In genomic region chr3:14920536-14920935, GRCh38 we compare ENCODE assay signal across 10 cellular contexts. TPM values are rescaled to one million over a fixed set of nuclear protein-coding genes. Genes with fewer than 3 reads are reported as not detected.
DNase-seq lines count a peak whose midpoint lies in the region; ATAC-seq and TF ChIP-seq lines count a peak whose summit lies in the region.
"Had no signal": no experiment of that assay in that cellular context is flagged by ENCODE, and none has a peak within 500 bp of the region (broad histone marks: within the 10 kb centered on the region; RNA-seq: fewer than 3 reads in every experiment).

No MANE protein-coding gene starts in this region.

- intact Hi-C loops in spleen (cut with DNase I; ENCODE audit: low total_unique reads) = loop anchor here (5.0 kb wide), 1 partner anchor 248 kb away; no protein-coding TSS in a partner anchor

- H3K36me3 ChIP-seq in DND-41 (ENCODE audit: insufficient read depth, low read length) = no peaks in the 10 kb centered on the region
- H3K36me3 ChIP-seq in GM23338 (ENCODE audit: insufficient read depth) = no peaks in the 10 kb centered on the region
- H3K36me3 ChIP-seq in spleen = peaks cover 0 to 54% (median 11%) of the 10 kb centered on the region in 6 donors

- H3K4me1 Mint-ChIP-seq in GM23338 = peaks cover 4% of the 10 kb centered on the region; the same call in 2 of the 3 replicates

- ATAC-seq in DND-41 (ENCODE audit: insufficient read depth, low read depth) (peak; percentile 38), GM23338 (peak; percentile 15; the same call in 2 of the 3 replicates), GM18868 (IDR thresholded peaks at IDR 0.05; ENCODE audit: unreplicated experiment) (no peak)

- H3K27me3 Mint-ChIP-seq in GM23338 (ENCODE audit: insufficient read depth, low read depth, poor library complexity) = peaks cover 15% of the 10 kb centered on the region

- H3K4me2 ChIP-seq in DND-41 (ENCODE audit: insufficient read depth, low read length) = no peak overlapping the region
- H3K4me2 ChIP-seq in GM23338 = no peak overlapping the region

- no peaks in the 10 kb centered on the region for H3K9me3 ChIP-seq in DND-41 (ENCODE audit: insufficient read depth, low read length, severe bottlenecking)
- H3K9me3 ChIP-seq in spleen = no peaks in the 10 kb centered on the region
- H3K9me3 ChIP-seq: Peyer's patch had no signal

- H3K79me2 ChIP-seq in DND-41 (ENCODE audit: insufficient read depth, low read length) = no peaks in the 10 kb centered on the region
- no peaks in the 10 kb centered on the region for H3K79me2 ChIP-seq in GM23338 (replicated peaks; ENCODE audit: insufficient read depth)

- H3K4me3 ChIP-seq in DND-41 (ENCODE audit: low read depth in 1 of 2, low read length in 2 of 2) (no peak overlapping the region), GM23338 (no peak overlapping the region), spleen (no peak overlapping the region)
- H3K4me3 ChIP-seq: Peyer's patch had no signal

- H3K27me3 ChIP-seq in DND-41 (ENCODE audit: insufficient read depth, low read length, poor library complexity) (no peaks in the 10 kb centered on the region), GM23338 (ENCODE audit: insufficient read depth) (no peaks in the 10 kb centered on the region), spleen (replicated peaks in 1 of 7) (no peaks in the 10 kb centered on the region)
- H3K27me3 ChIP-seq: Peyer's patch had no signal

- H2AFZ ChIP-seq in DND-41 (ENCODE audit: low read depth, low read length) = peak overlapping the region; percentile 37; the same call in 1 of the 2 replicates
- H2AFZ ChIP-seq in GM23338 = 0 out of 2 replicates have a peak overlapping the region, but pooled peaks have one; percentile 28

- H3K27ac ChIP-seq in DND-41 (ENCODE audit: low read length) (peak overlapping the region; percentile 25; the same call in 1 of the 2 replicates), GM23338 (ENCODE audit: low read depth) (no peak overlapping the region), spleen (peak overlapping the region in 2 of 8 donors; percentile 12 to 43)
- H3K27ac ChIP-seq: Peyer's patch had no signal

- TF ChIP-seq POLR2A in spleen (IDR thresholded peaks at IDR 0.05) = no peak

- 89 to 94% (median 92%) methylated on average over 5 of the region's 5 CpGs for WGBS in spleen, 5 donors

- peak overlapping the region; percentile 0; the same call in 1 of the 2 replicates for H3K9ac ChIP-seq in DND-41 (ENCODE audit: low read depth, low read length)

- H3F3A ChIP-seq in GM23338 (replicated peaks; ENCODE audit: low read depth) = no peaks in the 10 kb centered on the region

- peaks cover 13% of the 10 kb centered on the region for H3K4me1 ChIP-seq in DND-41 (ENCODE audit: insufficient read depth, low read length)
- H3K4me1 ChIP-seq in GM23338 (ENCODE audit: insufficient read depth) = no peaks in the 10 kb centered on the region
- peaks cover 6 to 17% (median 11%) of the 10 kb centered on the region in 6 donors for H3K4me1 ChIP-seq in spleen
- H3K4me1 ChIP-seq: Peyer's patch had no signal

- TF ChIP-seq CTCF in DND-41 (IDR thresholded peaks at IDR 0.05; ENCODE audit: borderline replicate concordance, extremely low read depth, low read length, poor library complexity, severe bottlenecking) (no peak), GM23338 (conservative IDR thresholded peaks at IDR 0.05; ENCODE audit: low read depth in 2 of 2) (peak in 1 of 2 experiments; percentile 4; a peak in 1 of 4 replicates), spleen (IDR thresholded peaks at IDR 0.05 in 8 of 11, conservative IDR thresholded peaks at IDR 0.05 in 3 of 11) (no peak)

- DNase-seq in DND-41 (no peak), GM23338 (ENCODE audit: low spot score) (no peak), RKO (ENCODE audit: low spot score) (peak; percentile 9), spleen (peak; percentile 51), hypothalamus (lab: John Stamatoyannopoulos, UW) (no peak)
- DNase-seq in activated CD4-positive, CD25-positive, alpha-beta regulatory T cell treated with anti-CD3 and anti-CD28 coated beads, Interleukin-2, amount 50 U/mL, for 72 hours = no peak
- DNase-seq: NCI-H1417 treated with DMSO at 0.1 percent for 48 hours, NCI-H187 treated with DMSO at 0.1 percent for 48 hours had no signal

- no peak overlapping the region for H3K27ac Mint-ChIP-seq in GM23338

- no peaks in the 10 kb centered on the region for H3K36me3 Mint-ChIP-seq in GM23338 (ENCODE audit: low read depth)

- no peaks in the 10 kb centered on the region for H3K9me2 ChIP-seq in GM23338 (ENCODE audit: insufficient read depth)

- H3K4me3 Mint-ChIP-seq in GM23338 = no peak overlapping the region

- H3K9me3 Mint-ChIP-seq in GM23338 = no peaks in the 10 kb centered on the region

- H4K20me1 ChIP-seq in DND-41 (ENCODE audit: insufficient read depth, low read length) (no peaks in the 10 kb centered on the region), GM23338 (replicated peaks; ENCODE audit: insufficient read depth) (no peaks in the 10 kb centered on the region)

TF ChIP-seq in GM23338, 12 proteins besides CTCF, POLR2A, EP300 and RAD21 (continues in another document):
- TF ChIP-seq, protein P1, sequence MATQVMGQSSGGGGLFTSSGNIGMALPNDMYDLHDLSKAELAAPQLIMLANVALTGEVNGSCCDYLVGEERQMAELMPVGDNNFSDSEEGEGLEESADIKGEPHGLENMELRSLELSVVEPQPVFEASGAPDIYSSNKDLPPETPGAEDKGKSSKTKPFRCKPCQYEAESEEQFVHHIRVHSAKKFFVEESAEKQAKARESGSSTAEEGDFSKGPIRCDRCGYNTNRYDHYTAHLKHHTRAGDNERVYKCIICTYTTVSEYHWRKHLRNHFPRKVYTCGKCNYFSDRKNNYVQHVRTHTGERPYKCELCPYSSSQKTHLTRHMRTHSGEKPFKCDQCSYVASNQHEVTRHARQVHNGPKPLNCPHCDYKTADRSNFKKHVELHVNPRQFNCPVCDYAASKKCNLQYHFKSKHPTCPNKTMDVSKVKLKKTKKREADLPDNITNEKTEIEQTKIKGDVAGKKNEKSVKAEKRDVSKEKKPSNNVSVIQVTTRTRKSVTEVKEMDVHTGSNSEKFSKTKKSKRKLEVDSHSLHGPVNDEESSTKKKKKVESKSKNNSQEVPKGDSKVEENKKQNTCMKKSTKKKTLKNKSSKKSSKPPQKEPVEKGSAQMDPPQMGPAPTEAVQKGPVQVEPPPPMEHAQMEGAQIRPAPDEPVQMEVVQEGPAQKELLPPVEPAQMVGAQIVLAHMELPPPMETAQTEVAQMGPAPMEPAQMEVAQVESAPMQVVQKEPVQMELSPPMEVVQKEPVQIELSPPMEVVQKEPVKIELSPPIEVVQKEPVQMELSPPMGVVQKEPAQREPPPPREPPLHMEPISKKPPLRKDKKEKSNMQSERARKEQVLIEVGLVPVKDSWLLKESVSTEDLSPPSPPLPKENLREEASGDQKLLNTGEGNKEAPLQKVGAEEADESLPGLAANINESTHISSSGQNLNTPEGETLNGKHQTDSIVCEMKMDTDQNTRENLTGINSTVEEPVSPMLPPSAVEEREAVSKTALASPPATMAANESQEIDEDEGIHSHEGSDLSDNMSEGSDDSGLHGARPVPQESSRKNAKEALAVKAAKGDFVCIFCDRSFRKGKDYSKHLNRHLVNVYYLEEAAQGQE (IDR thresholded peaks at IDR 0.05; ENCODE audit: unreplicated experiment) = no peak
- TF ChIP-seq NANOG (IDR thresholded peaks at IDR 0.05; ENCODE audit: borderline replicate concordance) = no peak
- no peak for TF ChIP-seq CREB1 (CRISPR knock-in tag; IDR thresholded peaks at IDR 0.05; ENCODE audit: low read depth)
- no peak for TF ChIP-seq ETS1 (IDR thresholded peaks at IDR 0.05)
- no peak for TF ChIP-seq JUNB (IDR thresholded peaks at IDR 0.05; ENCODE audit: unreplicated experiment)
- TF ChIP-seq ZNF331 (CRISPR knock-in tag; IDR thresholded peaks at IDR 0.05; ENCODE audit: low read depth) = no peak
- no peak for TF ChIP-seq EZH2 (IDR thresholded peaks at IDR 0.05; ENCODE audit: low read depth, unreplicated experiment)
- no peak for TF ChIP-seq EZH2phosphoT487 (IDR thresholded peaks at IDR 0.05; ENCODE audit: unreplicated experiment)
- TF ChIP-seq STAT1 (IDR thresholded peaks at IDR 0.05; ENCODE audit: unreplicated experiment) = no peak
- TF ChIP-seq ZNF114 (CRISPR knock-in tag; IDR thresholded peaks at IDR 0.05) = no peak

RNA-seq across cellular contexts. Expression of gene NR2C2, which starts 26.8 kb away (rescaled TPM):
- total RNA-seq in GM23338 (2014; rRNA removed; shearing (Covaris generic)) = 57.2 and 58.2 TPM in 2 replicates
- polyA plus RNA-seq in GM23338 (2016; fragmentation: Nextera tagmentation; extraction: Ambion mirVana) (11.4 and 12.0 TPM in 2 replicates), spleen (10 to 100 TPM in 1 of 3 donors, 1 to 10 TPM in 2; 7.2 to 10.3 (median 7.8) TPM)
- 10 to 100 TPM; 55.9 to 75.5 (median 64.1) TPM for total RNA-seq in spleen

Comparison
In these comparisons a context has a peak if more than half of its experiments do, and no peak if none do; other contexts are left out.
1. DNase-seq: peak in RKO (single experiment) and spleen (single experiment); none in DND-41 (single experiment), GM23338 (single experiment), hypothalamus (0 of 51) and activated CD4-positive, CD25-positive, alpha-beta regulatory T cell treated with anti-CD3 and anti-CD28 coated beads, Interleukin-2, amount 50 U/mL, for 72 hours (single experiment).